ENCODE assay signal across 15 cellular contexts in genomic region chrX:70554523-70554922, GRCh38.
"Had no signal": no experiment of that assay in that cellular context is flagged by ENCODE, and none has a peak within 500 bp of the region (broad histone marks: within the 10 kb centered on the region; RNA-seq: fewer than 3 reads in every experiment).

No MANE protein-coding gene starts in this region.

- H3K4me1 Mint-ChIP-seq: T-cell had no signal

- H3K27ac ChIP-seq: brain microvascular endothelial cell, psoas muscle, testis, upper lobe of left lung, WERI-Rb-1 had no signal

- H3K36me3 ChIP-seq: brain microvascular endothelial cell, upper lobe of left lung, WERI-Rb-1 had no signal

- ATAC-seq: psoas muscle; stimulated activated naive CD8-positive, alpha-beta T cell treated with anti-CD3 and anti-CD28 coated beads, Interleukin-15, Interleukin-2, amounts not matched to agents 100 U/mL and 50 U/mL, for 24 hours; T-cell had no signal

- H3K4me2 ChIP-seq: smooth muscle cell had no signal

- DNase-seq: activated CD4-positive, alpha-beta memory T cell treated with anti-CD3 and anti-CD28 coated beads for 36 hours; activated gamma-delta T cell treated with Interleukin-2 at 50 U/mL for 16 hours; activated T-cell treated with anti-CD3 and anti-CD28 coated beads, Interleukin-2, amount 50 U/mL, for 48 hours; effector memory CD4-positive, alpha-beta T cell; glutamatergic neuron; psoas muscle; stimulated activated naive CD8-positive, alpha-beta T cell treated with anti-CD3 and anti-CD28 coated beads, Interleukin-15, Interleukin-2, amounts not matched to agents 100 U/mL and 50 U/mL, for 24 hours; T-cell; testis; upper lobe of left lung; WERI-Rb-1 had no signal

- H3K4me3 ChIP-seq: psoas muscle, smooth muscle cell, testis, upper lobe of left lung had no signal

- H3K27me3 ChIP-seq: brain microvascular endothelial cell, testis, upper lobe of left lung had no signal

- H3K27ac Mint-ChIP-seq: activated CD4-positive, alpha-beta memory T cell treated with anti-CD3 and anti-CD28 coated beads for 36 hours; activated naive CD8-positive, alpha-beta T cell; dendritic cell treated with granulocyte-macrophage colony-stimulating factor and Interleukin-4, amounts not matched to agents 40 ng/mL and 50 ng/mL, for 4 days; T-cell had no signal

- H3K9me3 Mint-ChIP-seq: dendritic cell treated with granulocyte-macrophage colony-stimulating factor and Interleukin-4, amounts not matched to agents 40 ng/mL and 50 ng/mL, for 4 days had no signal

- H3K9me3 ChIP-seq: psoas muscle, testis, upper lobe of left lung had no signal

- H3K4me1 ChIP-seq: psoas muscle, testis, upper lobe of left lung had no signal

- H3K27me3 Mint-ChIP-seq: activated CD4-positive, alpha-beta memory T cell treated with anti-CD3 and anti-CD28 coated beads for 36 hours; activated naive CD8-positive, alpha-beta T cell had no signal

- H3K36me3 Mint-ChIP-seq: activated CD4-positive, alpha-beta memory T cell treated with anti-CD3 and anti-CD28 coated beads for 36 hours; activated naive CD8-positive, alpha-beta T cell; T-cell had no signal

- H3K4me3 Mint-ChIP-seq: activated CD4-positive, alpha-beta memory T cell treated with anti-CD3 and anti-CD28 coated beads for 36 hours; activated naive CD8-positive, alpha-beta T cell; dendritic cell treated with granulocyte-macrophage colony-stimulating factor and Interleukin-4, amounts not matched to agents 40 ng/mL and 50 ng/mL, for 4 days; T-cell had no signal
